9 cellular contexts compared by ENCODE assay signal in the genomic region with DNA sequence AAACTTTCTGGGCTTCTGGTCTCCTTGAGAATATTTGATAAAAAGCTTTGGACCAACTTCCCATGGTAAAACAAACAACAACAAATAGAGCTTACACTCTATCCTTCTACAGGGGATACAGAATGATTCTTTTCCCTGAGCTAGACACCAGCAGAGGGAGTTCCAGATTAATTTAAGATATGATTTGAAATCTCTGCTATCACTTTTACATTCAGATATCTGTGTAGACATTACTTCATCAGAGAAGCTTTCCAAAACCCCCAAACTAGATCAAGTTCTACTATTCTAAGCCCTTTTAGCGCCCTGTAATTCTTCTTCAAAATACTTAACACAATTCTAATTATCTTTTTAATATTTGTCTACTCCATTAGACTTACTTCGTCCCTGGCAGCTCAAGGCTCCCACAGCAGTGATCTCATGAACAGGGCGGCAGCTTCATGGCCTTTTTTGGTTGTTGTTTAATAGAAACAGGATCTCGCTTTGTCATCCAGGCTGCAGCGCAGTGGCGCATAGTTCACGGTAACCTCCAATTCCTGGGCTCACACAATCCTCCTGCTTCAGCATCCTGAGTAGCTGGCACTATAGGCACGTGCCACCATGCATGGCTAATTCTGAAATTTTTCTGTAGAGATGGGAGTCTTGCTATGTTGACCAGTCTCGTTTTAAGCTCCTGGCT. TPM values are rescaled to one million over a fixed set of nuclear protein-coding genes. Genes with fewer than 3 reads are reported as not detected.
DNase-seq lines count a peak whose midpoint lies in the region; ATAC-seq and TF ChIP-seq lines count a peak whose summit lies in the region.
"Had no signal": no experiment of that assay in that cellular context is flagged by ENCODE, and none has a peak within 500 bp of the region (broad histone marks: within the 10 kb centered on the region; RNA-seq: fewer than 3 reads in every experiment).

No MANE protein-coding gene starts in this region.

- no peak for TF ChIP-seq CTCF in activated CD8-positive, alpha-beta T cell treated with anti-CD3 and anti-CD28 coated beads for 36 hours (IDR thresholded peaks at IDR 0.05)
- peak; percentile 27 for TF ChIP-seq CTCF in upper lobe of right lung (IDR thresholded peaks at IDR 0.05)

- peaks cover 0 to 2% of the 10 kb centered on the region in 2 donors for H3K36me3 Mint-ChIP-seq in activated T-cell treated with anti-CD3 and anti-CD28 coated beads, Interleukin-2, amount 50 U/mL, for 72 hours (ENCODE audit: insufficient read depth in 2 of 2)
- peaks cover 3% of the 10 kb centered on the region for H3K36me3 Mint-ChIP-seq in activated CD8-positive, alpha-beta T cell treated with anti-CD3 and anti-CD28 coated beads for 36 hours (ENCODE audit: low read depth)

- intact Hi-C loops in activated CD8-positive, alpha-beta T cell treated with anti-CD3 and anti-CD28 coated beads for 36 hours (cut with micrococcal nuclease), result no loop called here
- intact Hi-C loops in upper lobe of right lung (cut with DNase I), result no loop called here

- no peak overlapping the region for H3K27ac Mint-ChIP-seq in activated T-cell treated with anti-CD3 and anti-CD28 coated beads, Interleukin-2, amount 50 U/mL, for 72 hours
- H3K27ac Mint-ChIP-seq in activated CD8-positive, alpha-beta T cell treated with anti-CD3 and anti-CD28 coated beads for 36 hours, result no peak overlapping the region

- peak overlapping the region; percentile 85 to 86 for H3K4me3 Mint-ChIP-seq in activated T-cell treated with anti-CD3 and anti-CD28 coated beads, Interleukin-2, amount 50 U/mL, for 72 hours
- H3K4me3 Mint-ChIP-seq in activated CD8-positive, alpha-beta T cell treated with anti-CD3 and anti-CD28 coated beads for 36 hours, result peak overlapping the region; percentile 73

- no peaks in the 10 kb centered on the region for H3K27me3 ChIP-seq in upper lobe of right lung

- peak overlapping the region; percentile 56 for H3K4me3 ChIP-seq in upper lobe of right lung
- H3K4me3 ChIP-seq: lung had no signal

- CTCF ChIA-PET in activated CD8-positive, alpha-beta T cell treated with anti-CD3 and anti-CD28 coated beads for 36 hours (lab: Charles Lee), result interaction anchor here (0.7 to 3.6 kb wide), 15 partner anchors 9 to 334 kb away, joined by 3 to 18 read pairs (median 5); a partner anchor contains a TSS

- H3K4me1 ChIP-seq in upper lobe of right lung, result peaks cover 21% of the 10 kb centered on the region

- H3K9me3 ChIP-seq in upper lobe of right lung, result no peaks in the 10 kb centered on the region

- H3K36me3 ChIP-seq in upper lobe of right lung, result no peaks in the 10 kb centered on the region

- no peak overlapping the region for H3K27ac ChIP-seq in upper lobe of right lung

- peaks cover 34% of the 10 kb centered on the region for H3K4me1 Mint-ChIP-seq in activated T-cell treated with anti-CD3 and anti-CD28 coated beads, Interleukin-2, amount 50 U/mL, for 72 hours (ENCODE audit: low read depth)
- H3K4me1 Mint-ChIP-seq in activated CD8-positive, alpha-beta T cell treated with anti-CD3 and anti-CD28 coated beads for 36 hours (ENCODE audit: low read depth), result peaks cover 25% of the 10 kb centered on the region

- no peaks in the 10 kb centered on the region for H3K9me3 Mint-ChIP-seq in activated T-cell treated with anti-CD3 and anti-CD28 coated beads, Interleukin-2, amount 50 U/mL, for 72 hours
- no peaks in the 10 kb centered on the region for H3K9me3 Mint-ChIP-seq in activated CD8-positive, alpha-beta T cell treated with anti-CD3 and anti-CD28 coated beads for 36 hours

- peaks cover 7% of the 10 kb centered on the region for H3K27me3 Mint-ChIP-seq in activated T-cell treated with anti-CD3 and anti-CD28 coated beads, Interleukin-2, amount 50 U/mL, for 72 hours (ENCODE audit: low read depth)
- H3K27me3 Mint-ChIP-seq in activated CD8-positive, alpha-beta T cell treated with anti-CD3 and anti-CD28 coated beads for 36 hours, result peaks cover 2% of the 10 kb centered on the region

- no peak for DNase-seq in activated T-cell treated with anti-CD3 and anti-CD28 coated beads, Interleukin-2, amount 50 U/mL, for 72 hours
- no peak for DNase-seq in activated T-cell treated with anti-CD3 and anti-CD28 coated beads, Interleukin-2, amount 50 U/mL, for 48 hours
- DNase-seq in activated CD8-positive, alpha-beta T cell treated with anti-CD3 and anti-CD28 coated beads for 36 hours, result no peak
- DNase-seq in inferior parietal cortex (ENCODE audit: extremely low spot score), result peak; percentile 60
- no peak for DNase-seq in upper lobe of right lung
- DNase-seq in NCI-H526 (lab: John Stamatoyannopoulos, UW), result no peak
- no peak for DNase-seq in NCI-H1048 (lab: John Stamatoyannopoulos, UW)
- DNase-seq in D341Med (ENCODE audit: low spot score), result no peak

- ATAC-seq in activated T-cell treated with anti-CD3 and anti-CD28 coated beads, Interleukin-2, amount 50 U/mL, for 72 hours (replicated peaks in 1 of 2), result no peak
- ATAC-seq in activated CD8-positive, alpha-beta T cell treated with anti-CD3 and anti-CD28 coated beads for 36 hours, result no peak
- ATAC-seq in upper lobe of right lung, result no peak

- POLR2A ChIA-PET in activated CD8-positive, alpha-beta T cell treated with anti-CD3 and anti-CD28 coated beads for 36 hours (lab: Charles Lee), result interaction anchor here (1.4 kb wide), 1 partner anchor 9 kb away, joined by 3 read pairs; no protein-coding TSS in a partner anchor

RNA-seq across cellular contexts. Expression of a gene that starts 0.9 kb away (rescaled TPM):
- total RNA-seq in activated T-cell treated with anti-CD3 and anti-CD28 coated beads, Interleukin-2, amount 50 U/mL, for 72 hours, result 10 to 100 TPM in 1 of 2 donors, 1 to 10 TPM in 1; 6.6 to 11.2 TPM
- 10 to 100 TPM; 12.8 to 14.3 TPM for total RNA-seq in activated CD8-positive, alpha-beta T cell treated with anti-CD3 and anti-CD28 coated beads for 36 hours
- 28.3 TPM for total RNA-seq in upper lobe of right lung

RNA-seq across cellular contexts. Expression of a gene that starts 10.2 kb away (rescaled TPM):
- total RNA-seq in activated T-cell treated with anti-CD3 and anti-CD28 coated beads, Interleukin-2, amount 50 U/mL, for 72 hours, result 10 to 100 TPM; 14.9 to 25.0 TPM
- 10 to 100 TPM; 16.6 to 16.9 TPM for total RNA-seq in activated CD8-positive, alpha-beta T cell treated with anti-CD3 and anti-CD28 coated beads for 36 hours
- total RNA-seq in upper lobe of right lung, result 26.7 TPM
